In genomic region chr2:127482031-127482430, GRCh38 we compare ENCODE assay signal across 23 cellular contexts. TPM values are rescaled to one million over a fixed set of nuclear protein-coding genes. Genes with fewer than 3 reads are reported as not detected.
"Had no signal": no experiment of that assay in that cellular context is flagged by ENCODE, and none has a peak within 500 bp of the region (broad histone marks: within the 10 kb centered on the region; RNA-seq: fewer than 3 reads in every experiment).

No MANE protein-coding gene starts in this region.

- H3K27me3 Mint-ChIP-seq: activated B cell treated with CpG ODN at 0.5 μM for 24 hours; activated CD4-positive, alpha-beta T cell treated with anti-CD3 and anti-CD28 coated beads for 36 hours; stimulated activated naive CD8-positive, alpha-beta T cell treated with anti-CD3 and anti-CD28 coated beads, Interleukin-15, Interleukin-2, amounts not matched to agents 100 ng/mL and 50 ng/mL, for 24 hours had no signal

- H3K4me3 Mint-ChIP-seq: activated B cell treated with CpG ODN at 0.5 μM for 24 hours; activated CD4-positive, alpha-beta T cell treated with anti-CD3 and anti-CD28 coated beads for 36 hours; nephron; stimulated activated naive CD8-positive, alpha-beta T cell treated with anti-CD3 and anti-CD28 coated beads, Interleukin-15, Interleukin-2, amounts not matched to agents 100 ng/mL and 50 ng/mL, for 24 hours had no signal

- H3K4me1 Mint-ChIP-seq: nephron had no signal

- H3K4me3 ChIP-seq: adrenal gland, ascending aorta, lower lobe of right lung, thyroid gland had no signal

- H3K9me3 Mint-ChIP-seq: activated B cell treated with CpG ODN at 0.5 μM for 24 hours; activated T-helper 2 cell treated with anti-CD3 and anti-CD28 coated beads, Interferon-gamma antibody, Interleukin-2, Interleukin-4, amounts not matched to agents 10 μg/mL and 5 μg/mL and 100 μg/mL, durations not matched to agents 14 hours and 24 hours and 36 hours; nephron; stimulated activated naive CD8-positive, alpha-beta T cell treated with anti-CD3 and anti-CD28 coated beads, Interleukin-15, Interleukin-2, amounts not matched to agents 100 ng/mL and 50 ng/mL, for 24 hours had no signal

- H3K27ac ChIP-seq: adrenal gland, ascending aorta, brain microvascular endothelial cell, lower lobe of right lung, parathyroid adenoma, thyroid gland had no signal

- H2AFZ ChIP-seq: parathyroid adenoma had no signal

- H3K9me3 ChIP-seq: adrenal gland, ascending aorta, lower lobe of right lung, thyroid gland had no signal

- DNase-seq: activated B cell treated with CpG ODN at 0.5 μM for 24 hours; activated CD4-positive, alpha-beta T cell treated with anti-CD3 and anti-CD28 coated beads for 36 hours; activated CD4-positive, alpha-beta T cell treated with anti-CD3 and anti-CD28 coated beads, Interleukin-2, amount 50 U/mL, for 4 hours; activated naive CD4-positive, alpha-beta T cell; adrenal gland; brain microvascular endothelial cell; central memory CD4-positive, alpha-beta T cell; dermis blood vessel endothelial cell; effector CD8-positive, alpha-beta T cell; foreskin melanocyte; kidney; lower lobe of right lung; nucleus accumbens; right cardiac atrium; stimulated activated CD4-positive, alpha-beta T cell treated with anti-CD3 and anti-CD28 coated beads, Interleukin-4, amount 100 ng/mL, for 24 hours; substantia nigra; thyroid gland had no signal

- H3K9ac ChIP-seq: parathyroid adenoma had no signal

- H3K4me1 ChIP-seq: adrenal gland, ascending aorta, parathyroid adenoma had no signal

- H3K27me3 ChIP-seq: adrenal gland, ascending aorta, brain microvascular endothelial cell, thyroid gland had no signal

- H3K79me2 ChIP-seq: parathyroid adenoma had no signal

- ATAC-seq: activated CD4-positive, alpha-beta T cell treated with anti-CD3 and anti-CD28 coated beads for 36 hours; lower lobe of right lung; right cardiac atrium; SK-N-SH treated with all-trans-retinoic acid at 6 μM for 48 hours had no signal

- H3K27ac Mint-ChIP-seq: activated B cell treated with CpG ODN at 0.5 μM for 24 hours; activated T-helper 2 cell treated with anti-CD3 and anti-CD28 coated beads, Interferon-gamma antibody, Interleukin-2, Interleukin-4, amounts not matched to agents 10 μg/mL and 5 μg/mL and 100 μg/mL, durations not matched to agents 14 hours and 24 hours and 36 hours; nephron; stimulated activated naive CD8-positive, alpha-beta T cell treated with anti-CD3 and anti-CD28 coated beads, Interleukin-15, Interleukin-2, amounts not matched to agents 100 ng/mL and 50 ng/mL, for 24 hours had no signal

RNA-seq across cellular contexts. Expression of gene MYO7B, which starts 53.5 kb away (rescaled TPM):
- total RNA-seq: dermis blood vessel endothelial cell had no signal
